ENCODE assay signal across 14 cellular contexts in the genomic region with DNA sequence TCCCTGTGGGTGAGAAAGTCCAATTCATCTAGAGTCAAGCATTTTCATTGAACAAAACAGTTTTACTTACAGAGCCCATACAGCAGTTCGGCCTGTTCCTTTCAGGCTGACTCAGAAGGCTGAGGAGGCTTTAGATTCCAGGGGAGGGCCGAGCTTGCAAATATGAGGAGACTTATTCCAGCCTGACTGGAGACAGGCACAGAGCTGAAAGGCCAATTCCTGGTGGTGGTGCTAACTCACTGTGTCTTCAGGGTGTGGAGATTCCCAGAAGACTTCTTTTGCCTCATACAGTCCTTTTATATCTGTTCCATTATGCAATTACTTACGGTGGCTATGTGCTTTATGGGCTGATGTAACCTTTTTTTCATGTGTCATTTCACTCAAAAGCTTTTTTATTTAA. TPM values are rescaled to one million over a fixed set of nuclear protein-coding genes. Genes with fewer than 3 reads are reported as not detected.
A peak's percentile ranks its signal among the peaks of the same experiment; 100 is the strongest.
DNase-seq lines count a peak whose midpoint lies in the region; ATAC-seq, FAIRE-seq and TF ChIP-seq lines count a peak whose summit lies in the region.
"Had no signal": no experiment of that assay in that cellular context is flagged by ENCODE, and none has a peak within 500 bp of the region (broad histone marks: within the 10 kb centered on the region; RNA-seq: fewer than 3 reads in every experiment).

Gene OR51E2, minus strand, starts transcription at position 271 of the 400 bp plus-strand sequence. CDS start 15,142 bp downstream, outside the sequence.

- no peak within 1 kb of the TSS for H3K27ac ChIP-seq in astrocyte (ENCODE audit: low read depth, low read length)

- H3K27ac Mint-ChIP-seq in astrocyte (ENCODE audit: unreplicated experiment) = peak within 1 kb of the TSS; percentile 50
- H3K27ac Mint-ChIP-seq in activated CD8-positive, alpha-beta T cell treated with anti-CD3 and anti-CD28 coated beads for 36 hours = no peak within 1 kb of the TSS
- H3K27ac Mint-ChIP-seq: activated CD8-positive, alpha-beta memory T cell treated with anti-CD3 and anti-CD28 coated beads, Interleukin-2, amount 10 ng/mL, durations not matched to agents 7 days and 5 days had no signal

- H3K4me3 ChIP-seq in AG10803 (ENCODE audit: low read length) = no peak within 1 kb of the TSS
- peak within 1 kb of the TSS; percentile 26 for H3K4me3 ChIP-seq in MG63
- no peak within 1 kb of the TSS for H3K4me3 ChIP-seq in astrocyte (ENCODE audit: insufficient read depth, low read depth, low read length)

- no peak for ATAC-seq in HG03460 (IDR thresholded peaks at IDR 0.05; ENCODE audit: unreplicated experiment)
- no peak for ATAC-seq in activated CD8-positive, alpha-beta T cell treated with anti-CD3 and anti-CD28 coated beads for 36 hours
- ATAC-seq: activated CD8-positive, alpha-beta memory T cell treated with anti-CD3 and anti-CD28 coated beads, Interleukin-2, amount 10 ng/mL, durations not matched to agents 7 days and 5 days had no signal

- H3K9me3 Mint-ChIP-seq in astrocyte (ENCODE audit: unreplicated experiment) = no peaks in the 10 kb centered on the region
- no peaks in the 10 kb centered on the region for H3K9me3 Mint-ChIP-seq in activated CD8-positive, alpha-beta T cell treated with anti-CD3 and anti-CD28 coated beads for 36 hours

- no peaks in the 10 kb centered on the region for H3K36me3 Mint-ChIP-seq in astrocyte (ENCODE audit: low read depth, unreplicated experiment)
- H3K36me3 Mint-ChIP-seq in activated CD8-positive, alpha-beta T cell treated with anti-CD3 and anti-CD28 coated beads for 36 hours (ENCODE audit: low read depth) = no peaks in the 10 kb centered on the region
- H3K36me3 Mint-ChIP-seq: activated CD8-positive, alpha-beta memory T cell treated with anti-CD3 and anti-CD28 coated beads, Interleukin-2, amount 10 ng/mL, durations not matched to agents 7 days and 5 days had no signal

- no peaks in the 10 kb centered on the region for H4K20me1 ChIP-seq in astrocyte (ENCODE audit: insufficient read depth, low read length)

- H3K27me3 ChIP-seq in MG63 (no peaks in the 10 kb centered on the region), astrocyte (ENCODE audit: insufficient read depth, low read length) (no peaks in the 10 kb centered on the region)

- POLR2A ChIA-PET in activated CD8-positive, alpha-beta T cell treated with anti-CD3 and anti-CD28 coated beads for 36 hours (lab: Charles Lee) = no interaction called here

- peaks cover 4% of the 10 kb centered on the region for H3K4me1 Mint-ChIP-seq in astrocyte (ENCODE audit: low read depth, unreplicated experiment)
- no peaks in the 10 kb centered on the region for H3K4me1 Mint-ChIP-seq in activated CD8-positive, alpha-beta T cell treated with anti-CD3 and anti-CD28 coated beads for 36 hours (ENCODE audit: low read depth)

- intact Hi-C loops in activated CD8-positive, alpha-beta T cell treated with anti-CD3 and anti-CD28 coated beads for 36 hours (cut with micrococcal nuclease) = no loop called here

- TF ChIP-seq CTCF in AG10803 (conservative IDR thresholded peaks at IDR 0.05; ENCODE audit: low read length) (no peak), astrocyte (IDR thresholded peaks at IDR 0.05; ENCODE audit: insufficient read depth, low read depth, low read length) (no peak)
- TF ChIP-seq CTCF in activated CD8-positive, alpha-beta T cell treated with anti-CD3 and anti-CD28 coated beads for 36 hours (IDR thresholded peaks at IDR 0.05) = no peak

- CTCF ChIA-PET in activated CD8-positive, alpha-beta T cell treated with anti-CD3 and anti-CD28 coated beads for 36 hours (lab: Charles Lee) = no interaction called here

- no peaks in the 10 kb centered on the region for H3K79me2 ChIP-seq in astrocyte (ENCODE audit: insufficient read depth, low read length)

- no peak for FAIRE-seq in astrocyte (lab: Jason Lieb, UNC)
- FAIRE-seq: kidney had no signal

- H3K9ac ChIP-seq in astrocyte (ENCODE audit: low read length) = no peak within 1 kb of the TSS

- H3K36me3 ChIP-seq in MG63 = no peaks in the 10 kb centered on the region
- H3K36me3 ChIP-seq in astrocyte (ENCODE audit: insufficient read depth, low read length) = no peaks in the 10 kb centered on the region

- H3K4me3 Mint-ChIP-seq in astrocyte (ENCODE audit: unreplicated experiment) = no peak within 1 kb of the TSS
- no peak within 1 kb of the TSS for H3K4me3 Mint-ChIP-seq in activated CD8-positive, alpha-beta T cell treated with anti-CD3 and anti-CD28 coated beads for 36 hours
- H3K4me3 Mint-ChIP-seq: activated CD8-positive, alpha-beta memory T cell treated with anti-CD3 and anti-CD28 coated beads, Interleukin-2, amount 10 ng/mL, durations not matched to agents 7 days and 5 days had no signal

- no peaks in the 10 kb centered on the region for H3K27me3 Mint-ChIP-seq in astrocyte (ENCODE audit: low read depth, unreplicated experiment)
- H3K27me3 Mint-ChIP-seq in activated CD8-positive, alpha-beta T cell treated with anti-CD3 and anti-CD28 coated beads for 36 hours = peaks cover 8% of the 10 kb centered on the region

- peak; percentile 1 for DNase-seq in AG10803 (ENCODE audit: low read depth)
- DNase-seq in MG63 = peak; percentile 62
- DNase-seq in astrocyte (ENCODE audit: low read depth) = peak; percentile 2
- DNase-seq in left kidney (ENCODE audit: low read depth, low spot score) = peak; percentile 63
- no peak for DNase-seq in NCI-H2227 treated with DMSO at 0.1 percent for 48 hours (lab: John Stamatoyannopoulos, UW)
- no peak for DNase-seq in stimulated activated CD4-positive, alpha-beta T cell treated with anti-CD3 and anti-CD28 coated beads, Interleukin-2, amount 100 ng/mL, for 48 hours
- DNase-seq in activated CD8-positive, alpha-beta T cell treated with anti-CD3 and anti-CD28 coated beads for 36 hours = no peak
- DNase-seq: activated CD8-positive, alpha-beta memory T cell treated with anti-CD3 and anti-CD28 coated beads, Interleukin-2, amount 10 ng/mL, durations not matched to agents 7 days and 5 days; amniotic stem cell; GOT3; kidney; stimulated activated naive CD4-positive, alpha-beta T cell had no signal

- H3K4me2 ChIP-seq in astrocyte (ENCODE audit: low read length) = no peak within 1 kb of the TSS

- H3K9me3 ChIP-seq in MG63 = no peaks in the 10 kb centered on the region
- no peaks in the 10 kb centered on the region for H3K9me3 ChIP-seq in astrocyte (ENCODE audit: insufficient read depth, low read depth, low read length)

- H3K4me1 ChIP-seq in astrocyte (ENCODE audit: insufficient read depth, low read length) = no peaks in the 10 kb centered on the region

- no peak within 1 kb of the TSS for H2AFZ ChIP-seq in astrocyte (ENCODE audit: low read depth, low read length)

RNA-seq across cellular contexts. Expression of gene OR51E2, which starts in this region (rescaled TPM):
- 0.23 and 3.5 TPM in 2 replicates for total RNA-seq in MG63 (2014; rRNA removed; shearing (Covaris generic); ENCODE audit: low replicate concordance)
- 0.27 and 0.38 TPM in 2 replicates for total RNA-seq in astrocyte
- not detected for total RNA-seq in activated CD8-positive, alpha-beta T cell treated with anti-CD3 and anti-CD28 coated beads for 36 hours
- total RNA-seq: activated CD8-positive, alpha-beta memory T cell treated with anti-CD3 and anti-CD28 coated beads, Interleukin-2, amount 10 ng/mL, durations not matched to agents 7 days and 5 days; T-helper 2 cell treated with Interferon-gamma antibody and Interleukin-4, amounts not matched to agents 100 ng/mL and 5 ng/mL, for 36 hours had no signal

Comparison
In these comparisons a context has a peak if more than half of its experiments do, and no peak if none do; other contexts are left out.
1. Peak in DNase-seq in astrocyte; RNA of the gene not detected or under 1 TPM.
2. DNase-seq: peak in AG10803 (single experiment), MG63 (single experiment) and left kidney (single experiment); none in NCI-H2227 treated with DMSO at 0.1 percent for 48 hours (single experiment), stimulated activated CD4-positive, alpha-beta T cell treated with anti-CD3 and anti-CD28 coated beads, Interleukin-2, amount 100 ng/mL, for 48 hours (0 of 2) and activated CD8-positive, alpha-beta T cell treated with anti-CD3 and anti-CD28 coated beads for 36 hours (single experiment).